In genomic region chr6:135506270-135506997, GRCh38 we compare ENCODE assay signal across 8 cellular contexts. TPM values are rescaled to one million over a fixed set of nuclear protein-coding genes. Genes with fewer than 3 reads are reported as not detected.
DNase-seq lines count a peak whose midpoint lies in the region; TF ChIP-seq lines count a peak whose summit lies in the region.

No MANE protein-coding gene starts in this region.

- no peaks in the 10 kb centered on the region for H4K20me1 ChIP-seq in neural progenitor cell (ENCODE audit: low read depth)

- H3K79me2 ChIP-seq in neural progenitor cell (ENCODE audit: low read depth) = no peaks in the 10 kb centered on the region

- no peaks in the 10 kb centered on the region for H3K9me3 ChIP-seq in A673 (ENCODE audit: low read depth, low read length, poor library complexity, severe bottlenecking)
- no peaks in the 10 kb centered on the region for H3K9me3 ChIP-seq in neural progenitor cell (ENCODE audit: low read depth)

- POLR2A ChIA-PET in A673 (lab: Charles Lee; ENCODE audit: low non-redundant PET) = no interaction called here

- no peak overlapping the region for H3K4me3 Mint-ChIP-seq in neural progenitor cell

- H3K4me1 ChIP-seq in A673 (ENCODE audit: insufficient read depth, low read length, poor library complexity, severe bottlenecking) (no peaks in the 10 kb centered on the region), neural progenitor cell (no peaks in the 10 kb centered on the region)

- peak; percentile 61 for DNase-seq in A673 (ENCODE audit: low spot score)
- peak; percentile 13 for DNase-seq in GF-D8 (lab: John Stamatoyannopoulos, UW)
- DNase-seq in HCEC 1CT = peak; percentile 71
- peak; percentile 60 for DNase-seq in SK-MEL-5 (ENCODE audit: low read depth, low spot score)
- DNase-seq in epithelial cell of proximal tubule (ENCODE audit: low read depth) = no peak
- DNase-seq in neural progenitor cell (ENCODE audit: low spot score) = peak; percentile 37
- DNase-seq in cerebellar nuclear complex (lab: John Stamatoyannopoulos, UW) = no peak

- H3K36me3 Mint-ChIP-seq in neural progenitor cell = no peaks in the 10 kb centered on the region

- H3K4me1 Mint-ChIP-seq in neural progenitor cell = no peaks in the 10 kb centered on the region

- H3K9ac ChIP-seq in neural progenitor cell = no peak overlapping the region

- no peak overlapping the region for H3K27ac ChIP-seq in A673 (ENCODE audit: low read depth, low read length, poor library complexity, severe bottlenecking)
- H3K27ac ChIP-seq in neural progenitor cell = no peak overlapping the region

- CTCF ChIA-PET in A673 (lab: Charles Lee) = no interaction called here

- H2AFZ ChIP-seq in neural progenitor cell (replicated peaks) = no peak overlapping the region

- H3F3A ChIP-seq in neural progenitor cell (ENCODE audit: low read depth) = no peaks in the 10 kb centered on the region

- TF ChIP-seq CTCF in A673 (conservative IDR thresholded peaks at IDR 0.05; ENCODE audit: low read depth, low read length) (peak; percentile 70), LNCAP (IDR thresholded peaks at IDR 0.05) (peak; percentile 71), epithelial cell of proximal tubule (conservative IDR thresholded peaks at IDR 0.05; ENCODE audit: low read depth, low read length) (peak; percentile 67), neural progenitor cell (IDR thresholded peaks at IDR 0.05) (peak; percentile 63)

- H3K4me2 ChIP-seq in neural progenitor cell = no peak overlapping the region

- H3K27ac Mint-ChIP-seq in neural progenitor cell = no peak overlapping the region

- in situ Hi-C loops in SK-MEL-5 (cut with HindIII; ENCODE audit: low pct_unique_long_range_greater_than_20kb, low sequenced_read_pairs) = no loop called here

- intact Hi-C loops in A673 (cut with micrococcal nuclease; ENCODE audit: unreplicated experiment) = loop anchor here (1.0 kb wide), 1 partner anchor 720 kb away; no protein-coding TSS in a partner anchor

- BruUV-seq in A673 (replicated peaks; lab: Mats Ljungman, UMichigan) = no TSS peak

- H3K36me3 ChIP-seq in A673 (ENCODE audit: insufficient read depth, low read length, poor library complexity, severe bottlenecking) (no peaks in the 10 kb centered on the region), neural progenitor cell (no peaks in the 10 kb centered on the region)

- peaks cover 2% of the 10 kb centered on the region for H3K9me3 Mint-ChIP-seq in neural progenitor cell

- H3K4me3 ChIP-seq in A673 (ENCODE audit: low read depth, low read length, poor library complexity, severe bottlenecking) (no peak overlapping the region), epithelial cell of proximal tubule (ENCODE audit: low read depth, low read length) (no peak overlapping the region), neural progenitor cell (no peak overlapping the region)

- H3K27me3 ChIP-seq in A673 (replicated peaks; ENCODE audit: insufficient read depth, low read depth, low read length, poor library complexity) = no peaks in the 10 kb centered on the region
- no peaks in the 10 kb centered on the region for H3K27me3 ChIP-seq in neural progenitor cell

- no peaks in the 10 kb centered on the region for H3K27me3 Mint-ChIP-seq in neural progenitor cell (ENCODE audit: insufficient read depth, low read depth)

RNA-seq across cellular contexts. Expression of gene AHI1, which starts 8.9 kb away (rescaled TPM):
- total RNA-seq in A673 (2021) = 22.8 and 24.6 TPM in 2 replicates
- 5.8 and 7.4 TPM in 2 replicates for total RNA-seq in SK-MEL-5 (2014; rRNA removed; shearing (Covaris generic))
- polyA plus RNA-seq in SK-MEL-5 (2015; cell fraction: cytosol; rRNA removed) = 2.9 and 5.4 TPM in 2 replicates
- 29.7 and 40.6 TPM in 2 replicates for polyA plus RNA-seq in SK-MEL-5 (2015; cell fraction: nucleus; rRNA removed)
- 5.4 and 7.5 TPM in 2 replicates for total RNA-seq in epithelial cell of proximal tubule
- 19.0 and 26.2 TPM in 2 replicates for total RNA-seq in neural progenitor cell (ENCODE audit: low replicate concordance)

Comparison
In these comparisons a context has a peak if more than half of its experiments do, and no peak if none do; other contexts are left out.
1. DNase-seq: peak in A673 (single experiment), GF-D8 (single experiment), HCEC 1CT (single experiment), SK-MEL-5 (single experiment) and neural progenitor cell (single experiment); none in epithelial cell of proximal tubule (single experiment) and cerebellar nuclear complex (0 of 2).
2. Peak in every context shown above with its lines, with median percentiles within 50 percentile points of each other: CTCF ChIP-seq.